Comparison of ENCODE assay signal across 2 cellular contexts in genomic region chr15:23539892-23540291, GRCh38.
TF ChIP-seq lines count a peak whose summit lies in the region.

No MANE protein-coding gene starts in this region.

TF ChIP-seq in K562, 482 proteins besides CTCF, POLR2A, EP300 and RAD21 (continued from another document):
- TF ChIP-seq, protein P1, sequence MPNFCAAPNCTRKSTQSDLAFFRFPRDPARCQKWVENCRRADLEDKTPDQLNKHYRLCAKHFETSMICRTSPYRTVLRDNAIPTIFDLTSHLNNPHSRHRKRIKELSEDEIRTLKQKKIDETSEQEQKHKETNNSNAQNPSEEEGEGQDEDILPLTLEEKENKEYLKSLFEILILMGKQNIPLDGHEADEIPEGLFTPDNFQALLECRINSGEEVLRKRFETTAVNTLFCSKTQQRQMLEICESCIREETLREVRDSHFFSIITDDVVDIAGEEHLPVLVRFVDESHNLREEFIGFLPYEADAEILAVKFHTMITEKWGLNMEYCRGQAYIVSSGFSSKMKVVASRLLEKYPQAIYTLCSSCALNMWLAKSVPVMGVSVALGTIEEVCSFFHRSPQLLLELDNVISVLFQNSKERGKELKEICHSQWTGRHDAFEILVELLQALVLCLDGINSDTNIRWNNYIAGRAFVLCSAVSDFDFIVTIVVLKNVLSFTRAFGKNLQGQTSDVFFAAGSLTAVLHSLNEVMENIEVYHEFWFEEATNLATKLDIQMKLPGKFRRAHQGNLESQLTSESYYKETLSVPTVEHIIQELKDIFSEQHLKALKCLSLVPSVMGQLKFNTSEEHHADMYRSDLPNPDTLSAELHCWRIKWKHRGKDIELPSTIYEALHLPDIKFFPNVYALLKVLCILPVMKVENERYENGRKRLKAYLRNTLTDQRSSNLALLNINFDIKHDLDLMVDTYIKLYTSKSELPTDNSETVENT (CRISPR knock-in tag; IDR thresholded peaks at IDR 0.05) = no peak
- no peak for TF ChIP-seq ATF1 (CRISPR knock-in tag; IDR thresholded peaks at IDR 0.05)
- peak; percentile 26; the same call in 1 of the 2 replicates for TF ChIP-seq ATF1 (tag; IDR thresholded peaks at IDR 0.05)

TF ChIP-seq in neural cell, 6 proteins besides CTCF, POLR2A, EP300 and RAD21 (continued from another document):
- TF ChIP-seq REST (IDR thresholded peaks at IDR 0.05; ENCODE audit: borderline replicate concordance) = no peak
